11 cellular contexts compared by ENCODE assay signal in the genomic region with DNA sequence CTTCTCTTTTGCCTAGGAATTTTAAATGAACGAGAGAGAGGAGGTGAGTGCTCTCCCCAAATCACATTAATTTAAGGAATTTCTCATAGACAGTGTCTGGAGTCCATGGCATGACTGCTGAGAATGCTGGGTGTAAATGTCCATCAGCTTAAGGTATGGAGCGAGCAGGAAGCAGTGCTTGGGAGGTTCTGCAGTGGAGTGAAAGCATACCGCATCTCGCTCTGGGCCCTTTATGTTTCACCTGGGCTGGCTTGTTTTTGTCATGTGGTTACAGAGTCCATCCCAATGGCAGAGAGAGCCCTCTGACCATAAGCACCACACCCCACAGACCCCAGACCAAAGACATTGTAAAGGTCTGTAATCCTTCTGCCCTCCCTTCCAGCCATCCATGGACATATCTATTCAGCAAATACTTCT. TPM values are rescaled to one million over a fixed set of nuclear protein-coding genes. Genes with fewer than 3 reads are reported as not detected.
DNase-seq lines count a peak whose midpoint lies in the region; ATAC-seq and TF ChIP-seq lines count a peak whose summit lies in the region.
"Had no signal": no experiment of that assay in that cellular context is flagged by ENCODE, and none has a peak within 500 bp of the region (broad histone marks: within the 10 kb centered on the region; RNA-seq: fewer than 3 reads in every experiment).

No MANE protein-coding gene starts in this region.

- no peaks in the 10 kb centered on the region for H3K36me3 ChIP-seq in suprapubic skin

- no peak for TF ChIP-seq EP300 in suprapubic skin (IDR thresholded peaks at IDR 0.05)

- TF ChIP-seq POLR2A in suprapubic skin (IDR thresholded peaks at IDR 0.05): no peak

- POLR2A ChIA-PET in RWPE1 (lab: Yijun Ruan, JAX; ENCODE audit: low non-redundant PET): interaction anchor here (0.5 to 2.7 kb wide), 6 partner anchors 21 to 264 kb away, joined by 3 to 17 read pairs (median 4); a partner anchor contains a TSS

- no peaks in the 10 kb centered on the region for H3K9me3 Mint-ChIP-seq in activated T-cell treated with anti-CD3 and anti-CD28 coated beads, Interleukin-2, amount 50 U/mL, for 4 hours

- peaks cover 16% of the 10 kb centered on the region for H3K36me3 Mint-ChIP-seq in activated T-cell treated with anti-CD3 and anti-CD28 coated beads, Interleukin-2, amount 50 U/mL, for 4 hours (ENCODE audit: insufficient read depth)

- WGBS in suprapubic skin: 44% methylated on average over 4 of the region's 4 CpGs

- no peaks in the 10 kb centered on the region for H3K27me3 Mint-ChIP-seq in activated T-cell treated with anti-CD3 and anti-CD28 coated beads, Interleukin-2, amount 50 U/mL, for 4 hours (ENCODE audit: low read depth)

- no peaks in the 10 kb centered on the region for H3K9me3 ChIP-seq in suprapubic skin

- peak overlapping the region; percentile 86 for H3K4me3 Mint-ChIP-seq in activated T-cell treated with anti-CD3 and anti-CD28 coated beads, Interleukin-2, amount 50 U/mL, for 4 hours

- TF ChIP-seq CTCF in RWPE1 (conservative IDR thresholded peaks at IDR 0.05; ENCODE audit: low read depth) (peak; percentile 14; the same call in 1 of the 2 replicates), epithelial cell of esophagus (IDR thresholded peaks at IDR 0.05; ENCODE audit: insufficient read depth, low read depth, low read length, missing control alignments) (no peak), suprapubic skin (IDR thresholded peaks at IDR 0.05) (no peak)

- no peak for ATAC-seq in activated T-cell treated with anti-CD3 and anti-CD28 coated beads, Interleukin-2, amount 50 U/mL, for 4 hours
- ATAC-seq in GM19035 (IDR thresholded peaks at IDR 0.05; ENCODE audit: unreplicated experiment): no peak
- ATAC-seq in HG03045 (IDR thresholded peaks at IDR 0.05; ENCODE audit: unreplicated experiment): no peak

- H3K27ac ChIP-seq in RWPE1: peak overlapping the region; percentile 63
- H3K27ac ChIP-seq in suprapubic skin: peak overlapping the region; percentile 59

- CTCF ChIA-PET in RWPE1 (lab: Yijun Ruan, JAX): interaction anchor here (0.6 to 2.0 kb wide), 15 partner anchors 9 to 347 kb away, joined by 3 to 16 read pairs (median 5); a partner anchor contains a TSS

- no peaks in the 10 kb centered on the region for H3K27me3 ChIP-seq in suprapubic skin

- peaks cover 93% of the 10 kb centered on the region for H3K4me1 Mint-ChIP-seq in activated T-cell treated with anti-CD3 and anti-CD28 coated beads, Interleukin-2, amount 50 U/mL, for 4 hours (ENCODE audit: low read depth)

- H3K4me3 ChIP-seq in epithelial cell of esophagus (ENCODE audit: low read length) (peak overlapping the region; percentile 35), suprapubic skin (peak overlapping the region; percentile 40)

- H3K4me1 ChIP-seq in suprapubic skin: peaks cover 61% of the 10 kb centered on the region

- DNase-seq in activated T-cell treated with anti-CD3 and anti-CD28 coated beads, Interleukin-2, amount 50 U/mL, for 4 hours: no peak
- no peak for DNase-seq in activated T-cell treated with anti-CD3 and anti-CD28 coated beads, Interleukin-2, amount 50 U/mL, for 1 hour
- no peak for DNase-seq in RWPE1 (ENCODE audit: low spot score)
- DNase-seq in epithelial cell of esophagus (ENCODE audit: low read depth): no peak
- no peak for DNase-seq in suprapubic skin (ENCODE audit: low spot score in 2 of 2)
- no peak for DNase-seq in NOMO-1 treated with DMSO at 0.1 percent for 48 hours (lab: John Stamatoyannopoulos, UW; ENCODE audit: unreplicated experiment)
- DNase-seq: cortex of kidney; NK-92 treated with Interleukin-12 subunit alpha and Interleukin-12 subunit beta, amount 100 ng/mL, for 24 hours; T-helper 9 cell had no signal

RNA-seq across cellular contexts. Expression of a gene that starts 20.6 kb away (rescaled TPM):
- 100 to 1,000 TPM; 275 to 314 (median 282) TPM for total RNA-seq in activated T-cell treated with anti-CD3 and anti-CD28 coated beads, Interleukin-2, amount 50 U/mL, for 4 hours
- 10 to 100 TPM; 37.2 to 49.1 (median 43.3) TPM for total RNA-seq in suprapubic skin

Comparison
In these comparisons a context has a peak if more than half of its experiments do, and no peak if none do; other contexts are left out.
1. RNA of a gene that starts 20.6 kb away (total RNA-seq): 275 to 314 TPM in activated T-cell treated with anti-CD3 and anti-CD28 coated beads, Interleukin-2, amount 50 U/mL, for 4 hours; 37.2 to 49.1 TPM in suprapubic skin; every median in the first group is over 4 times any median in the second.